1 cellular context compared by ENCODE assay signal in the genomic region with DNA sequence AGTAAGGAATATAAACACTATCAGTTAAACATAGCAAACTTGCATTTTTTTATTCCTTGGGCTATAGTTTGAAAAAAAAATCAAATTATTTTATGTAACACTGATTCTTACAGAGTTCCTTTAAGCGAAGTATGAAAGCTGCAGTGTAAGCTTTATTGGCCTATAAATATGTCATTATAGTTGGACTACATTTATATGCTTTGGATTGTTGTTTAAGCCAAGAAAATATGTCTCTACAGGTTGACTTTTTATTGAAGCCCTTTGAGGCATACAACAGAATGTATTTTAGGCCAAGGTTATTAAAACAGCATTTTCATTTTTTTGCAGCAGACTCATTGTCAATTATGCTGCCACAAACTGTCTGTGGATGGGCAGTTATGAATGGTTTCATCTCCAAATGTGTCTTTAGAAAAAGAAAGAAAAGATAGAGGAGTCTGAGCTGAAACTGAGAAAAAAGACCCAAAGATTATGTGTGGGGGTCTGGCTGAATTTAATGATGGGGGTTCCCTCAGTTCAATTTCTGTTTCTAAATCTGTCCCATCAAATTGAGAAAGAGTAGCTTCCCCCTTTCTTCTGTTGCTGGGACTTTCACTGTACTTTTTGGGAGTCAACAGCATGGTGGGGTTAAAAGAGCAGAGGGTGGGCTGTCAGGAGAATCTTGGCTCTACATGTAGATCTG.
TF ChIP-seq lines count a peak whose summit lies in the region.

No MANE protein-coding gene starts in this region.

TF ChIP-seq in GM12878, 131 proteins besides CTCF, POLR2A, EP300 and RAD21 (continued from another document):
- TF ChIP-seq TBL1XR1 (IDR thresholded peaks at IDR 0.05; ENCODE audit: low read depth, low read length) = 0 out of 2 replicates have a peak, but pooled peaks have one; percentile 44
- no peak for TF ChIP-seq GABPA (IDR thresholded peaks at IDR 0.05; ENCODE audit: low read depth)
- TF ChIP-seq FOS (IDR thresholded peaks at IDR 0.05; ENCODE audit: borderline replicate concordance, extremely low read depth, insufficient read length) = no peak
- TF ChIP-seq KAT2A (conservative IDR thresholded peaks at IDR 0.05; ENCODE audit: control insufficient read depth, low read depth, low read length) = no peak
- no peak for TF ChIP-seq ATF3 (IDR thresholded peaks at IDR 0.05; ENCODE audit: borderline replicate concordance, extremely low read depth, low read depth, low read length)
- TF ChIP-seq ZBTB11 (CRISPR knock-in tag; IDR thresholded peaks at IDR 0.05) = no peak
- TF ChIP-seq ETV6 (conservative IDR thresholded peaks at IDR 0.05 in 1 of 2, IDR thresholded peaks at IDR 0.05 in 1 of 2; ENCODE audit: borderline replicate concordance in 1 of 2, low read depth in 1 of 2) = no peak
- no peak for TF ChIP-seq HDAC6 (IDR thresholded peaks at IDR 0.05; ENCODE audit: unreplicated experiment)
- no peak for TF ChIP-seq CUX1 (IDR thresholded peaks at IDR 0.05; ENCODE audit: insufficient replicate concordance, low read depth, low read length)
- no peak for TF ChIP-seq ATF7 (IDR thresholded peaks at IDR 0.05; ENCODE audit: low read depth)
- TF ChIP-seq PAX5 (IDR thresholded peaks at IDR 0.05; ENCODE audit: borderline replicate concordance, low read depth, low read length) = no peak
- TF ChIP-seq CBFB (IDR thresholded peaks at IDR 0.05; ENCODE audit: low read depth) = no peak
- TF ChIP-seq PML (IDR thresholded peaks at IDR 0.05; ENCODE audit: low read length) = 0 out of 2 replicates have a peak, but pooled peaks have one; percentile 55
- TF ChIP-seq, protein P1, sequence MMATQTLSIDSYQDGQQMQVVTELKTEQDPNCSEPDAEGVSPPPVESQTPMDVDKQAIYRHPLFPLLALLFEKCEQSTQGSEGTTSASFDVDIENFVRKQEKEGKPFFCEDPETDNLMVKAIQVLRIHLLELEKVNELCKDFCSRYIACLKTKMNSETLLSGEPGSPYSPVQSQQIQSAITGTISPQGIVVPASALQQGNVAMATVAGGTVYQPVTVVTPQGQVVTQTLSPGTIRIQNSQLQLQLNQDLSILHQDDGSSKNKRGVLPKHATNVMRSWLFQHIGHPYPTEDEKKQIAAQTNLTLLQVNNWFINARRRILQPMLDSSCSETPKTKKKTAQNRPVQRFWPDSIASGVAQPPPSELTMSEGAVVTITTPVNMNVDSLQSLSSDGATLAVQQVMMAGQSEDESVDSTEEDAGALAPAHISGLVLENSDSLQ (IDR thresholded peaks at IDR 0.05) = no peak
- TF ChIP-seq, protein P2, sequence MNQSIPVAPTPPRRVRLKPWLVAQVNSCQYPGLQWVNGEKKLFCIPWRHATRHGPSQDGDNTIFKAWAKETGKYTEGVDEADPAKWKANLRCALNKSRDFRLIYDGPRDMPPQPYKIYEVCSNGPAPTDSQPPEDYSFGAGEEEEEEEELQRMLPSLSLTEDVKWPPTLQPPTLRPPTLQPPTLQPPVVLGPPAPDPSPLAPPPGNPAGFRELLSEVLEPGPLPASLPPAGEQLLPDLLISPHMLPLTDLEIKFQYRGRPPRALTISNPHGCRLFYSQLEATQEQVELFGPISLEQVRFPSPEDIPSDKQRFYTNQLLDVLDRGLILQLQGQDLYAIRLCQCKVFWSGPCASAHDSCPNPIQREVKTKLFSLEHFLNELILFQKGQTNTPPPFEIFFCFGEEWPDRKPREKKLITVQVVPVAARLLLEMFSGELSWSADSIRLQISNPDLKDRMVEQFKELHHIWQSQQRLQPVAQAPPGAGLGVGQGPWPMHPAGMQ (IDR thresholded peaks at IDR 0.05; ENCODE audit: borderline replicate concordance) = no peak
- no peak for TF ChIP-seq MXI1 (IDR thresholded peaks at IDR 0.05; ENCODE audit: low read depth, low read length)
- no peak for TF ChIP-seq KDM1A (IDR thresholded peaks at IDR 0.05; ENCODE audit: borderline replicate concordance)
- TF ChIP-seq, protein P3, sequence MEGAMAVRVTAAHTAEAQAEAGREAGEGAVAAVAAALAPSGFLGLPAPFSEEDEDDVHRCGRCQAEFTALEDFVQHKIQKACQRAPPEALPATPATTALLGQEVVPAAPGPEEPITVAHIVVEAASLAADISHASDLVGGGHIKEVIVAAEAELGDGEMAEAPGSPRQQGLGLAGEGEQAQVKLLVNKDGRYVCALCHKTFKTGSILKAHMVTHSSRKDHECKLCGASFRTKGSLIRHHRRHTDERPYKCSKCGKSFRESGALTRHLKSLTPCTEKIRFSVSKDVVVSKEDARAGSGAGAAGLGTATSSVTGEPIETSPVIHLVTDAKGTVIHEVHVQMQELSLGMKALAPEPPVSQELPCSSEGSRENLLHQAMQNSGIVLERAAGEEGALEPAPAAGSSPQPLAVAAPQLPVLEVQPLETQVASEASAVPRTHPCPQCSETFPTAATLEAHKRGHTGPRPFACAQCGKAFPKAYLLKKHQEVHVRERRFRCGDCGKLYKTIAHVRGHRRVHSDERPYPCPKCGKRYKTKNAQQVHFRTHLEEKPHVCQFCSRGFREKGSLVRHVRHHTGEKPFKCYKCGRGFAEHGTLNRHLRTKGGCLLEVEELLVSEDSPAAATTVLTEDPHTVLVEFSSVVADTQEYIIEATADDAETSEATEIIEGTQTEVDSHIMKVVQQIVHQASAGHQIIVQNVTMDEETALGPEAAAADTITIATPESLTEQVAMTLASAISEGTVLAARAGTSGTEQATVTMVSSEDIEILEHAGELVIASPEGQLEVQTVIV (IDR thresholded peaks at IDR 0.05; ENCODE audit: borderline replicate concordance, partially characterized antibody) = no peak
- TF ChIP-seq NFIC (IDR thresholded peaks at IDR 0.05; ENCODE audit: low read depth, low read length) = peak; percentile 73
- peak; percentile 82; the same call in 1 of the 2 replicates for TF ChIP-seq MEF2A (IDR thresholded peaks at IDR 0.05; ENCODE audit: insufficient read depth, low read depth, low read length)
- peak; percentile 42; the same call in 1 of the 2 replicates for TF ChIP-seq MTA3 (IDR thresholded peaks at IDR 0.05; ENCODE audit: borderline replicate concordance, low read length)
- no peak for TF ChIP-seq SUZ12 (IDR thresholded peaks at IDR 0.05; ENCODE audit: unreplicated experiment)
- TF ChIP-seq ZZZ3 (IDR thresholded peaks at IDR 0.05; ENCODE audit: control insufficient read depth, insufficient read length, low read depth) = no peak
- no peak for TF ChIP-seq POLR2AphosphoS5 (IDR thresholded peaks at IDR 0.05; ENCODE audit: low read length)
- no peak for TF ChIP-seq CHD2 (IDR thresholded peaks at IDR 0.05; ENCODE audit: borderline replicate concordance, low read depth, low read length)
- no peak for TF ChIP-seq ELK1 (IDR thresholded peaks at IDR 0.05; ENCODE audit: low read depth, low read length)
